ENCODE assay signal across 8 cellular contexts in genomic region chr20:10090588-10091166, GRCh38. TPM values are rescaled to one million over a fixed set of nuclear protein-coding genes. Genes with fewer than 3 reads are reported as not detected.
A peak's percentile ranks its signal among the peaks of the same experiment; 100 is the strongest.
DNase-seq lines count a peak whose midpoint lies in the region; ATAC-seq and TF ChIP-seq lines count a peak whose summit lies in the region.

No MANE protein-coding gene starts in this region.

- peaks cover 6% of the 10 kb centered on the region for H3K4me1 Mint-ChIP-seq in chondrocyte (ENCODE audit: low read depth)

- 35% methylated on average over 2 of the region's 2 CpGs for WGBS in liver

- H3K9me3 ChIP-seq in liver (ENCODE audit: control insufficient read depth in 4 of 4, low read length in 3 of 4) (no peaks in the 10 kb centered on the region), thoracic aorta (no peaks in the 10 kb centered on the region)

- ATAC-seq in GM21360 (IDR thresholded peaks at IDR 0.05; ENCODE audit: unreplicated experiment) (peak; percentile 85), thoracic aorta (ENCODE audit: insufficient number of reproducible peaks, low FRiP score, low read depth) (peak; percentile 33), HG02970 (IDR thresholded peaks at IDR 0.05; ENCODE audit: low FRiP score, unreplicated experiment) (no peak)

- H3K9ac ChIP-seq in liver (ENCODE audit: low read depth in 1 of 2, low read length in 2 of 2), result no peak overlapping the region

- H3K4me3 Mint-ChIP-seq in chondrocyte (ENCODE audit: unreplicated experiment), result no peak overlapping the region

- DNase-seq in DMS53 (lab: John Stamatoyannopoulos, UW) (peak; percentile 84), RKO (ENCODE audit: low spot score) (peak; percentile 73), chondrocyte (ENCODE audit: low spot score) (no peak), thoracic aorta (ENCODE audit: low spot score) (no peak)

- H3K27me3 Mint-ChIP-seq in chondrocyte (ENCODE audit: low read depth), result no peaks in the 10 kb centered on the region

- H3K4me3 ChIP-seq in liver (ENCODE audit: low read depth in 1 of 3, low read length in 3 of 3), result no peak overlapping the region
- H3K4me3 ChIP-seq in thoracic aorta, result no peak overlapping the region

- peak; percentile 87 to 92 for TF ChIP-seq RAD21 in liver (IDR thresholded peaks at IDR 0.05)

- no peaks in the 10 kb centered on the region for H3K9me3 Mint-ChIP-seq in chondrocyte (ENCODE audit: low read depth)

- H3K36me3 Mint-ChIP-seq in chondrocyte (ENCODE audit: low read depth), result no peaks in the 10 kb centered on the region

- H3K27me3 ChIP-seq in liver (ENCODE audit: control insufficient read depth in 4 of 4, insufficient read depth in 4 of 4, low read length in 3 of 4) (no peaks in the 10 kb centered on the region), thoracic aorta (replicated peaks; ENCODE audit: insufficient read depth) (no peaks in the 10 kb centered on the region)

- no peak overlapping the region for H3K27ac Mint-ChIP-seq in chondrocyte (ENCODE audit: unreplicated experiment)

- H3K4me1 ChIP-seq in liver (ENCODE audit: control insufficient read depth in 4 of 4, insufficient read depth in 4 of 4, low read length in 3 of 4) (no peaks in the 10 kb centered on the region), thoracic aorta (ENCODE audit: control insufficient read depth in 1 of 2, low read depth in 2 of 2) (no peaks in the 10 kb centered on the region)

- H3K27ac ChIP-seq in liver (ENCODE audit: low read depth in 1 of 2, low read length in 2 of 2), result no peak overlapping the region
- no peak overlapping the region for H3K27ac ChIP-seq in thoracic aorta

- peak; percentile 78 for TF ChIP-seq CTCF in LNCAP (IDR thresholded peaks at IDR 0.05)
- TF ChIP-seq CTCF in chondrocyte (IDR thresholded peaks at IDR 0.05), result peak; percentile 91
- TF ChIP-seq CTCF in liver (IDR thresholded peaks at IDR 0.05; ENCODE audit: low read depth, low read length, missing input control), result peak; percentile 74
- TF ChIP-seq CTCF in thoracic aorta (IDR thresholded peaks at IDR 0.05), result peak; percentile 55

- H3K36me3 ChIP-seq in liver (ENCODE audit: control insufficient read depth in 4 of 4, insufficient read depth in 3 of 4, low read depth in 1 of 4, low read length in 3 of 4) (no peaks in the 10 kb centered on the region), thoracic aorta (no peaks in the 10 kb centered on the region)

TF ChIP-seq in liver, 16 proteins besides CTCF, POLR2A, EP300 and RAD21:
- TF ChIP-seq, protein P1, sequence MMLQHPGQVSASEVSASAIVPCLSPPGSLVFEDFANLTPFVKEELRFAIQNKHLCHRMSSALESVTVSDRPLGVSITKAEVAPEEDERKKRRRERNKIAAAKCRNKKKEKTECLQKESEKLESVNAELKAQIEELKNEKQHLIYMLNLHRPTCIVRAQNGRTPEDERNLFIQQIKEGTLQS (IDR thresholded peaks at IDR 0.05), result no peak
- TF ChIP-seq GABPA (IDR thresholded peaks at IDR 0.05 in 1 of 2, conservative IDR thresholded peaks at IDR 0.05 in 1 of 2) (no peak), JUND (IDR thresholded peaks at IDR 0.05) (no peak), FOXA2 (IDR thresholded peaks at IDR 0.05) (no peak), YY1 (IDR thresholded peaks at IDR 0.05) (no peak), ZBTB33 (IDR thresholded peaks at IDR 0.05) (no peak), TAF1 (conservative IDR thresholded peaks at IDR 0.05) (no peak), HNF4A (conservative IDR thresholded peaks at IDR 0.05) (no peak), EGR1 (IDR thresholded peaks at IDR 0.05; ENCODE audit: low read depth in 2 of 2) (no peak), FOXA1 (IDR thresholded peaks at IDR 0.05) (no peak), HNF4G (IDR thresholded peaks at IDR 0.05) (no peak), RXRA (IDR thresholded peaks at IDR 0.05) (no peak), SP1 (IDR thresholded peaks at IDR 0.05) (no peak), NR2F2 (IDR thresholded peaks at IDR 0.05) (no peak), REST (IDR thresholded peaks at IDR 0.05) (no peak)
- TF ChIP-seq, protein P2, sequence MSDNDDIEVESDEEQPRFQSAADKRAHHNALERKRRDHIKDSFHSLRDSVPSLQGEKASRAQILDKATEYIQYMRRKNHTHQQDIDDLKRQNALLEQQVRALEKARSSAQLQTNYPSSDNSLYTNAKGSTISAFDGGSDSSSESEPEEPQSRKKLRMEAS (IDR thresholded peaks at IDR 0.05), result no peak
TF ChIP-seq in liver: peak in this region for 0.

RNA-seq across cellular contexts. Expression of gene ANKEF1, which starts 55.9 kb away (rescaled TPM):
- total RNA-seq in chondrocyte, result 0.46 to 0.90 TPM (median 0.77 TPM) in 3 replicates
- 1 to 10 TPM; 1.6 to 5.1 TPM for total RNA-seq in liver
- 1 to 10 TPM; 2.3 to 2.9 TPM for polyA plus RNA-seq in liver
- 1 to 10 TPM in 1 of 2 donors, under 1 TPM in 1; 0.41 to 1.1 TPM for total RNA-seq in thoracic aorta

Comparison
In these comparisons a context has a peak if more than half of its experiments do, and no peak if none do; other contexts are left out.
1. DNase-seq: peak in DMS53 (single experiment) and RKO (single experiment); none in chondrocyte (single experiment) and thoracic aorta (single experiment).
2. Peak in every context shown above with its lines, with median percentiles within 50 percentile points of each other: CTCF ChIP-seq.